ENCODE assay signal across 8 cellular contexts in the genomic region with DNA sequence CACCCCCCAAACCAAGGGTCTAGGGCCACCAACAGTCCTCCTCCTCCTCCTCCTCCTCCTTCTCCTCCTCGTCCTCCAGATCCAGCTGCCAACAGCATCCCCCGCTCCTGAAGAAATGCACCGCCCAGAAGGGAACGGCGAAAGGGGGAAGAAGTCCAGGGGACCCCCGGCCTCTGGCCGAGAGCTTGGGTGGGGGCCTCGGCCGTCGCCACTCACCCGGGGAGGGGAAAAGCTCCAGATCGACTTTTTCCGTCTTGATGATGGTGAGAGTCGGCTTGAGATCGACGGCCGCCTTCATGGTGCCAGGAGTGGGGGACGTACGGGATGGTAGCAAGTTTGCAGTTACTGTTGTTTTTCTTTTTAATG.
DNase-seq lines count a peak whose midpoint lies in the region; ATAC-seq, FAIRE-seq and TF ChIP-seq lines count a peak whose summit lies in the region.

No MANE protein-coding gene starts in this region.

- peak overlapping the region; percentile 96 for H3K27ac Mint-ChIP-seq in HFFc6

- H3K36me3 Mint-ChIP-seq in HFFc6 (ENCODE audit: low read depth), result peaks cover 40% of the 10 kb centered on the region

- no peak for DNase-seq in AG09309 (ENCODE audit: low read depth)
- no peak for DNase-seq in HFFc6
- no peak for DNase-seq in ascending aorta (ENCODE audit: low spot score in 2 of 2)
- no peak for DNase-seq in keratinocyte (ENCODE audit: low read depth, low spot score)
- no peak for DNase-seq in suprapubic skin (ENCODE audit: low spot score in 2 of 2)
- no peak for DNase-seq in NCI-H2029 treated with DMSO at 0.1 percent for 48 hours (lab: John Stamatoyannopoulos, UW)
- no peak for DNase-seq in cerebellar nuclear complex (lab: John Stamatoyannopoulos, UW)

- H3K9ac ChIP-seq in keratinocyte (ENCODE audit: control insufficient read depth, extremely low read depth, insufficient read depth, low read length), result peak overlapping the region; percentile 95

- H3K4me1 Mint-ChIP-seq in HFFc6 (ENCODE audit: low read depth), result peaks cover 78% of the 10 kb centered on the region

- H3K79me2 ChIP-seq in keratinocyte (ENCODE audit: control insufficient read depth, insufficient read depth, low read length), result peaks cover 53% of the 10 kb centered on the region

- H3K9me3 Mint-ChIP-seq in HFFc6, result no peaks in the 10 kb centered on the region

- peak overlapping the region; percentile 97 for H3K4me3 Mint-ChIP-seq in HFFc6

- H3K27me3 ChIP-seq in ascending aorta (no peaks in the 10 kb centered on the region), keratinocyte (ENCODE audit: control insufficient read depth, extremely low read depth, insufficient read depth, low read length) (no peaks in the 10 kb centered on the region), suprapubic skin (no peaks in the 10 kb centered on the region)

- peak overlapping the region; percentile 96 for H3K27ac ChIP-seq in ascending aorta
- peak overlapping the region; percentile 90 for H3K27ac ChIP-seq in keratinocyte (ENCODE audit: control insufficient read depth, insufficient read depth, low read length)
- H3K27ac ChIP-seq in suprapubic skin, result peak overlapping the region; percentile 96

- ATAC-seq in GM18498 (IDR thresholded peaks at IDR 0.05; ENCODE audit: unreplicated experiment), result no peak

- H3K36me3 ChIP-seq in ascending aorta (no peaks in the 10 kb centered on the region), keratinocyte (ENCODE audit: control insufficient read depth in 2 of 2, extremely low read depth in 1 of 2, insufficient read depth in 2 of 2, low read length in 2 of 2) (peaks cover 0 to 21% of the 10 kb centered on the region in 2 experiments), suprapubic skin (no peaks in the 10 kb centered on the region)

- peaks cover 26% of the 10 kb centered on the region for H4K20me1 ChIP-seq in keratinocyte (ENCODE audit: control insufficient read depth, extremely low read depth, insufficient read depth, low read length)

- H3K27me3 Mint-ChIP-seq in HFFc6 (ENCODE audit: insufficient read depth), result no peaks in the 10 kb centered on the region; the same call in none of the 2 replicates

- TF ChIP-seq CTCF in AG09309 (IDR thresholded peaks at IDR 0.05; ENCODE audit: control insufficient read depth, insufficient read depth, low read depth, low read length, missing control alignments) (no peak), HFFc6 (IDR thresholded peaks at IDR 0.05) (no peak), ascending aorta (IDR thresholded peaks at IDR 0.05) (no peak), keratinocyte (optimal IDR thresholded peaks at IDR 0.05 in 1 of 3, IDR thresholded peaks at IDR 0.05 in 1 of 3, conservative IDR thresholded peaks at IDR 0.05 in 1 of 3; ENCODE audit: extremely low read depth in 1 of 3, insufficient read depth in 2 of 3, low read length in 3 of 3) (no peak), suprapubic skin (IDR thresholded peaks at IDR 0.05) (no peak)

- 0% methylated on average over 14 of the region's 19 CpGs for WGBS in suprapubic skin

- no peaks in the 10 kb centered on the region for H3K9me1 ChIP-seq in keratinocyte (ENCODE audit: control insufficient read depth, extremely low read depth, insufficient read depth, low read length)

- dilution Hi-C loops in keratinocyte (cut with MboI; ENCODE audit: extremely low pct_ligation_motif_present, low sequenced_read_pairs), result loop anchor here (25.0 kb wide), 1 partner anchor 91 kb away; no protein-coding TSS in a partner anchor

- peak overlapping the region; percentile 95 for H3K4me2 ChIP-seq in keratinocyte (ENCODE audit: control insufficient read depth, extremely low read depth, insufficient read depth, low read depth, low read length)

- intact Hi-C loops in ascending aorta (cut with DNase I), result loop anchor here (1.0 to 10.0 kb wide), 6 partner anchors 14 to 373 kb away; partner anchors contain the start of gene KCNJ5

- H3K4me1 ChIP-seq in ascending aorta (peaks cover 9 to 44% of the 10 kb centered on the region in 2 donors), keratinocyte (ENCODE audit: control insufficient read depth, extremely low read depth, insufficient read depth, low read length) (peaks cover 64% of the 10 kb centered on the region), suprapubic skin (peaks cover 52% of the 10 kb centered on the region)

- TF ChIP-seq POLR2A in suprapubic skin (IDR thresholded peaks at IDR 0.05), result no peak

- TF ChIP-seq EP300 in suprapubic skin (IDR thresholded peaks at IDR 0.05), result no peak

- peak overlapping the region; percentile 97 for H3K4me3 ChIP-seq in AG09309 (ENCODE audit: control insufficient read depth, low read depth, low read length)
- H3K4me3 ChIP-seq in ascending aorta, result peak overlapping the region; percentile 84 to 86
- H3K4me3 ChIP-seq in keratinocyte (ENCODE audit: control insufficient read depth in 2 of 3, extremely low read depth in 1 of 3, insufficient read depth in 2 of 3, low read depth in 1 of 3, low read length in 3 of 3), result peak overlapping the region; percentile 75 to 96 (median 94)
- peak overlapping the region; percentile 83 for H3K4me3 ChIP-seq in suprapubic skin

- H2AFZ ChIP-seq in keratinocyte (ENCODE audit: control insufficient read depth, low read length), result peak overlapping the region; percentile 41

- FAIRE-seq in keratinocyte (lab: Jason Lieb, UNC), result no peak

- H3K9me3 ChIP-seq in ascending aorta, result no peaks in the 10 kb centered on the region
- no peaks in the 10 kb centered on the region for H3K9me3 ChIP-seq in keratinocyte (ENCODE audit: control insufficient read depth, low read depth, low read length)
- no peaks in the 10 kb centered on the region for H3K9me3 ChIP-seq in suprapubic skin
